ENCODE assay signal across 2 cellular contexts in genomic region chr3:138914870-138915502, GRCh38.
TF ChIP-seq lines count a peak whose summit lies in the region.

No MANE protein-coding gene starts in this region.

TF ChIP-seq in K562, 482 proteins besides CTCF, POLR2A, EP300 and RAD21 (continued from another document and continues in another):
- TF ChIP-seq ZBTB34 (CRISPR knock-in tag; IDR thresholded peaks at IDR 0.05) (no peak), SMAD3 (CRISPR knock-in tag; conservative IDR thresholded peaks at IDR 0.05) (no peak), HNRNPL (IDR thresholded peaks at IDR 0.05; ENCODE audit: low read depth, low read length) (no peak), CHD7 (IDR thresholded peaks at IDR 0.05; ENCODE audit: low read depth, low read length) (no peak), ZNF324 (CRISPR knock-in tag; IDR thresholded peaks at IDR 0.05) (no peak), TCFL5 (CRISPR knock-in tag; conservative IDR thresholded peaks at IDR 0.05) (no peak), HDGF (IDR thresholded peaks at IDR 0.05) (no peak), SPI1 (IDR thresholded peaks at IDR 0.05; ENCODE audit: borderline replicate concordance, low read depth, low read length) (0 out of 2 replicates have a peak, but pooled peaks have one; percentile 48), NEUROD1 (IDR thresholded peaks at IDR 0.05; ENCODE audit: borderline replicate concordance, low read depth, low read length, partially characterized antibody) (no peak), ZBTB2 (IDR thresholded peaks at IDR 0.05) (peak; percentile 35; the same call in 1 of the 2 replicates), POLR2H (tag; IDR thresholded peaks at IDR 0.05; ENCODE audit: low read depth) (0 out of 2 replicates have a peak, but pooled peaks have one; percentile 7), MEIS2 (IDR thresholded peaks at IDR 0.05; ENCODE audit: partially characterized antibody) (peak; percentile 30)

TF ChIP-seq in HepG2, 621 proteins besides CTCF, POLR2A, EP300 and RAD21 (continued from another document and continues in another):
- no peak for TF ChIP-seq ZNF749 (CRISPR knock-in tag; IDR thresholded peaks at IDR 0.05; ENCODE audit: borderline replicate concordance)
- 0 out of 2 replicates have a peak, but pooled peaks have one; percentile 29 for TF ChIP-seq NFIC (IDR thresholded peaks at IDR 0.05; ENCODE audit: low read length)
- TF ChIP-seq IKZF4 (CRISPR knock-in tag; IDR thresholded peaks at IDR 0.05; ENCODE audit: borderline replicate concordance, low read depth, not compliant biosample characterization), result peak; percentile 14
- TF ChIP-seq HOXA5 (CRISPR knock-in tag; IDR thresholded peaks at IDR 0.05), result no peak
- no peak for TF ChIP-seq ZNF33A (CRISPR knock-in tag; IDR thresholded peaks at IDR 0.05; ENCODE audit: borderline replicate concordance)
- TF ChIP-seq FOXK1 (CRISPR knock-in tag; IDR thresholded peaks at IDR 0.05; ENCODE audit: borderline replicate concordance, low read depth), result peak; percentile 43; the same call in 1 of the 2 replicates
- no peak for TF ChIP-seq MYNN (CRISPR knock-in tag; IDR thresholded peaks at IDR 0.05; ENCODE audit: low read depth)
- TF ChIP-seq FOXM1 (CRISPR knock-in tag; IDR thresholded peaks at IDR 0.05), result no peak
- TF ChIP-seq PAF1 (CRISPR knock-in tag; IDR thresholded peaks at IDR 0.05), result no peak
- no peak for TF ChIP-seq BHLHE40 (IDR thresholded peaks at IDR 0.05; ENCODE audit: low read length)
- 0 out of 2 replicates have a peak, but pooled peaks have one; percentile 13 for TF ChIP-seq ZNF713 (CRISPR knock-in tag; IDR thresholded peaks at IDR 0.05)
- TF ChIP-seq HNF1A (IDR thresholded peaks at IDR 0.05; ENCODE audit: low read depth), result no peak
- no peak for TF ChIP-seq HNF1A (CRISPR knock-in tag; IDR thresholded peaks at IDR 0.05; ENCODE audit: borderline replicate concordance)
- TF ChIP-seq RARA (CRISPR knock-in tag; IDR thresholded peaks at IDR 0.05), result peak; percentile 30; the same call in 1 of the 2 replicates
- 0 out of 2 replicates have a peak, but pooled peaks have one; percentile 3 for TF ChIP-seq ATF2 (CRISPR knock-in tag; IDR thresholded peaks at IDR 0.05)
- peak; percentile 14; the same call in 1 of the 2 replicates for TF ChIP-seq ATF7 (IDR thresholded peaks at IDR 0.05)
- no peak for TF ChIP-seq ATF7 (CRISPR knock-in tag; IDR thresholded peaks at IDR 0.05)
- no peak for TF ChIP-seq SOX6 (IDR thresholded peaks at IDR 0.05)
- peak; percentile 62 for TF ChIP-seq SOX6 (CRISPR knock-in tag; IDR thresholded peaks at IDR 0.05)
- no peak for TF ChIP-seq TFDP1 (CRISPR knock-in tag; IDR thresholded peaks at IDR 0.05; ENCODE audit: borderline replicate concordance)
- TF ChIP-seq KDM4B (CRISPR knock-in tag; IDR thresholded peaks at IDR 0.05), result peak; percentile 76; the same call in 1 of the 2 replicates
- peak; percentile 82; the same call in 1 of the 2 replicates for TF ChIP-seq RXRB (CRISPR knock-in tag; IDR thresholded peaks at IDR 0.05; ENCODE audit: borderline replicate concordance)
- TF ChIP-seq PAX8 (CRISPR knock-in tag; IDR thresholded peaks at IDR 0.05; ENCODE audit: borderline replicate concordance), result no peak
- peak; percentile 71 for TF ChIP-seq SAP130 (CRISPR knock-in tag; IDR thresholded peaks at IDR 0.05; ENCODE audit: low read depth)
- no peak for TF ChIP-seq ZNF784 (CRISPR knock-in tag; IDR thresholded peaks at IDR 0.05; ENCODE audit: borderline replicate concordance)
- no peak for TF ChIP-seq KDM1A (CRISPR knock-in tag; IDR thresholded peaks at IDR 0.05)
- TF ChIP-seq ZMYM3 (CRISPR knock-in tag; IDR thresholded peaks at IDR 0.05), result peak; percentile 34; the same call in 1 of the 2 replicates
- TF ChIP-seq POLR2AphosphoS5 (IDR thresholded peaks at IDR 0.05; ENCODE audit: low read depth, low read length), result peak; percentile 29; the same call in 1 of the 2 replicates
- TF ChIP-seq ZNF275 (CRISPR knock-in tag; IDR thresholded peaks at IDR 0.05; ENCODE audit: borderline replicate concordance), result no peak
- TF ChIP-seq ZEB1 (IDR thresholded peaks at IDR 0.05; ENCODE audit: insufficient replicate concordance, low read depth), result peak; percentile 55
- no peak for TF ChIP-seq PRDM15 (CRISPR knock-in tag; IDR thresholded peaks at IDR 0.05)
- no peak; the same call in 1 of the 2 replicates for TF ChIP-seq ZBTB39 (CRISPR knock-in tag; IDR thresholded peaks at IDR 0.05)
- no peak for TF ChIP-seq JARID2 (CRISPR knock-in tag; IDR thresholded peaks at IDR 0.05; ENCODE audit: insufficient replicate concordance)
- no peak for TF ChIP-seq ZNF530 (CRISPR knock-in tag; IDR thresholded peaks at IDR 0.05; ENCODE audit: low read depth)
- no peak for TF ChIP-seq ZNF503 (CRISPR knock-in tag; IDR thresholded peaks at IDR 0.05)
- TF ChIP-seq ZNF546 (CRISPR knock-in tag; conservative IDR thresholded peaks at IDR 0.05), result no peak
- peak; percentile 74; the same call in 1 of the 2 replicates for TF ChIP-seq MED1 (CRISPR knock-in tag; IDR thresholded peaks at IDR 0.05)
- TF ChIP-seq ZBTB2 (CRISPR knock-in tag; IDR thresholded peaks at IDR 0.05; ENCODE audit: low read depth), result 0 out of 2 replicates have a peak, but pooled peaks have one; percentile 30
- no peak for TF ChIP-seq EED (CRISPR knock-in tag; IDR thresholded peaks at IDR 0.05)
